In genomic region chr1:109912873-109913272, GRCh38 we compare ENCODE assay signal across 1 cellular context.
TF ChIP-seq lines count a peak whose summit lies in the region.

No MANE protein-coding gene starts in this region.

TF ChIP-seq in liver, 16 proteins besides CTCF, POLR2A, EP300 and RAD21 (continued from another document):
- TF ChIP-seq HNF4G (IDR thresholded peaks at IDR 0.05) (no peak), FOXA2 (IDR thresholded peaks at IDR 0.05) (no peak)
